In the genomic region with DNA sequence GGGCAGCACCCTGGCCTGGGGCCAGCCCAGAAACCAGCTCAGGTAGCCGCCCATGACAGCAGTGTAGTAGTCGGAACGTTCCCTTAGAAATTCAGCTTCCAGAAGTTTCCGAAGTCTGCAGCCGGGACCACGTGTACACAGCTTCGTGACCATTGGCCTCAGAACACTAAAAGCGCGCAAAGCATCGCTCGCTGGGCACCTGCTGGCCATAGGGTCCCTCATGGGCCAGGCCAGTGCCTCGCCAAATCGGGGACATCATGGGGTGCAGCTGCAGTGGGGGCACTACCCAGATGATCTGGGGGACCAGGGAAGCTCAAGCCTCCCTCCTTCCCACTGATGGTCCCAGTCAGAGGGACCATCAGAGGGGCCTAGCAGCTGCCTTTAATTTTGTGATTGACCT, we compare ENCODE assay signal across 25 cellular contexts.
DNase-seq lines count a peak whose midpoint lies in the region; ATAC-seq, FAIRE-seq and TF ChIP-seq lines count a peak whose summit lies in the region.
"Had no signal": no experiment of that assay in that cellular context is flagged by ENCODE, and none has a peak within 500 bp of the region (broad histone marks: within the 10 kb centered on the region; RNA-seq: fewer than 3 reads in every experiment).

No MANE protein-coding gene starts in this region.

- H3K4me3 ChIP-seq in H1 (ENCODE audit: extremely low read depth in 1 of 4, insufficient read depth in 2 of 4, low read depth in 3 of 4, low read length in 4 of 4) (no peak overlapping the region), kidney (ENCODE audit: low read length in 2 of 2) (no peak overlapping the region), upper lobe of right lung (no peak overlapping the region)
- H3K4me3 ChIP-seq: BLaER1, GM12878 had no signal

- H2BK12ac ChIP-seq in H1 (ENCODE audit: low read depth, low read length), result no peak overlapping the region

- no peak overlapping the region for H2BK5ac ChIP-seq in H1 (ENCODE audit: low read depth, low read length)

- H4K20me1 ChIP-seq in H1 (replicated peaks in 1 of 2; ENCODE audit: control insufficient read depth in 1 of 2, insufficient read depth in 2 of 2, low read length in 2 of 2), result no peaks in the 10 kb centered on the region
- H4K20me1 ChIP-seq: BLaER1 had no signal

- no peak overlapping the region for H3K4me2 ChIP-seq in H1 (ENCODE audit: insufficient read depth in 1 of 2, low read depth in 2 of 2, low read length in 2 of 2)
- H3K4me2 ChIP-seq: BLaER1 had no signal

- H3K23me2 ChIP-seq in H1 (ENCODE audit: low read depth, low read length), result no peaks in the 10 kb centered on the region

- FAIRE-seq in H1 (lab: Jason Lieb, UNC) (no peak), kidney (lab: Jason Lieb, UNC) (no peak)
- FAIRE-seq: A204.1, GM12878, GM12892, GM18507 had no signal

- H3K27ac ChIP-seq in H1 (ENCODE audit: low read depth, low read length) (no peak overlapping the region), kidney (ENCODE audit: low read depth in 2 of 2, low read length in 2 of 2) (no peak overlapping the region), upper lobe of right lung (no peak overlapping the region)
- H3K27ac ChIP-seq: BLaER1 had no signal

- no peaks in the 10 kb centered on the region for H3K79me1 ChIP-seq in H1 (ENCODE audit: low read depth, low read length)

- no peak overlapping the region for H4K91ac ChIP-seq in H1 (replicated peaks; ENCODE audit: insufficient read length, low read length)

- no peak overlapping the region for H2BK120ac ChIP-seq in H1 (replicated peaks; ENCODE audit: low read depth, low read length)

- H2AK5ac ChIP-seq in H1 (ENCODE audit: low read depth, low read length), result no peak overlapping the region

- 99% methylated on average over 13 of the region's 13 CpGs; no CpG with 5 or more reads in 1 of the 2 experiments for WGBS in H1 (ENCODE audit: extremely low coverage in 1 of 2, insufficient coverage in 1 of 2, insufficient read length in 1 of 2, insufficient replicate concordance in 2 of 2, low coverage in 1 of 2, low lambda C conversion rate in 2 of 2, missing lambda C conversion rate in 1 of 2), 2 experiments

- CTCF ChIA-PET in H1 (lab: Charles Lee; ENCODE audit: partially characterized antibody), result no interaction called here

- no peak overlapping the region for H2BK15ac ChIP-seq in H1 (ENCODE audit: low read length)

- H2AFZ ChIP-seq in H1 (ENCODE audit: low read length), result no peak overlapping the region

- peak overlapping the region; percentile 35; the same call in 1 of the 2 replicates for H4K8ac ChIP-seq in H1 (ENCODE audit: extremely low read depth, insufficient read depth, low read length)

- DNase-seq in H1 (ENCODE audit: low read depth in 1 of 2, low spot score in 2 of 2) (no peak), kidney (peak; percentile 45), upper lobe of right lung (no peak)
- no peak for DNase-seq in NK-92 treated with Interleukin-12 subunit alpha and Interleukin-12 subunit beta, amount 100 ng/mL, for 24 hours (lab: John Stamatoyannopoulos, UW)
- DNase-seq: 8988T; ACHN; BE2C; C1 segment of cervical spinal cord; CD4-positive, alpha-beta memory T cell; CD4-positive, CD25-positive, alpha-beta regulatory T cell; CD8-positive, alpha-beta memory T cell; COR-L47; DMS 273 treated with DMSO at 0.1 percent for 48 hours; DMS153; DMS53; DMS79; DND-41; EL; GDM1 had no signal

- no peak for TF ChIP-seq EP300 in H1 (IDR thresholded peaks at IDR 0.05; ENCODE audit: borderline replicate concordance in 1 of 2, low read depth in 2 of 2, low read length in 2 of 2)

- no peak overlapping the region for H3K56ac ChIP-seq in H1 (replicated peaks; ENCODE audit: insufficient read length, low read depth, low read length)

- H3K4me1 ChIP-seq in H1 (replicated peaks in 1 of 4; ENCODE audit: control insufficient read depth in 3 of 4, insufficient read depth in 4 of 4, low read length in 3 of 4) (no peaks in the 10 kb centered on the region), kidney (ENCODE audit: control insufficient read depth in 1 of 2, insufficient read depth in 1 of 2, low read depth in 1 of 2, low read length in 2 of 2) (no peaks in the 10 kb centered on the region), upper lobe of right lung (no peaks in the 10 kb centered on the region)
- H3K4me1 ChIP-seq: BE2C, BLaER1 had no signal

- POLR2A ChIA-PET in H1 (lab: Charles Lee; ENCODE audit: partially characterized antibody), result no interaction called here

- no peak for TF ChIP-seq CTCF in H1 (IDR thresholded peaks at IDR 0.05; ENCODE audit: control extremely low read depth in 1 of 3, insufficient read depth in 1 of 3, low read depth in 1 of 3, low read length in 3 of 3)
- no peak for TF ChIP-seq CTCF in kidney (IDR thresholded peaks at IDR 0.05; ENCODE audit: borderline replicate concordance, extremely low read depth, insufficient read depth)
- TF ChIP-seq CTCF in upper lobe of right lung (IDR thresholded peaks at IDR 0.05), result no peak

- ATAC-seq in upper lobe of right lung (peak; percentile 27), HG03108 (IDR thresholded peaks at IDR 0.05; ENCODE audit: unreplicated experiment) (no peak)
- ATAC-seq: GM12878 had no signal

- H3K18ac ChIP-seq in H1 (ENCODE audit: extremely low read depth, low read length), result no peak overlapping the region

- TF ChIP-seq POLR2A in H1 (IDR thresholded peaks at IDR 0.05; ENCODE audit: control extremely low read depth in 1 of 2, low read depth in 2 of 2, low read length in 2 of 2), result no peak

- no peak for TF ChIP-seq RAD21 in H1 (IDR thresholded peaks at IDR 0.05 in 1 of 2, conservative IDR thresholded peaks at IDR 0.05 in 1 of 2; ENCODE audit: low read depth in 2 of 2, low read length in 2 of 2)

- H3K9me3 ChIP-seq in H1 (ENCODE audit: insufficient read depth in 2 of 2, low read depth in 1 of 2, low read length in 1 of 2) (peaks cover 0 to 4% of the 10 kb centered on the region in 2 experiments; a peak in 2 of 4 replicates), kidney (ENCODE audit: control insufficient read depth in 1 of 2, low read length in 2 of 2) (no peaks in the 10 kb centered on the region), upper lobe of right lung (no peaks in the 10 kb centered on the region)
- H3K9me3 ChIP-seq: BE2C had no signal

- H3K36me3 ChIP-seq in H1 (ENCODE audit: control insufficient read depth in 2 of 4, insufficient read depth in 4 of 4, low read length in 3 of 4), result no peaks in the 10 kb centered on the region
- H3K36me3 ChIP-seq in kidney (ENCODE audit: control insufficient read depth in 1 of 2, insufficient read depth in 2 of 2, low read length in 2 of 2), result no peaks in the 10 kb centered on the region
- no peaks in the 10 kb centered on the region for H3K36me3 ChIP-seq in upper lobe of right lung
- H3K36me3 ChIP-seq: BE2C, BLaER1 had no signal

- no peak overlapping the region for H3K14ac ChIP-seq in H1 (ENCODE audit: insufficient read length)

- no peak overlapping the region for H3K4ac ChIP-seq in H1 (replicated peaks; ENCODE audit: insufficient read length, low read depth, low read length)

- no peaks in the 10 kb centered on the region for H3K27me3 ChIP-seq in H1 (replicated peaks in 1 of 4; ENCODE audit: control insufficient read depth in 3 of 4, extremely low read depth in 1 of 4, insufficient read depth in 3 of 4, low read length in 3 of 4)
- no peaks in the 10 kb centered on the region for H3K27me3 ChIP-seq in upper lobe of right lung
- H3K27me3 ChIP-seq: BLaER1 had no signal

- H3K9ac ChIP-seq in H1 (replicated peaks in 1 of 4; ENCODE audit: extremely low read depth in 1 of 4, low read depth in 3 of 4, low read length in 3 of 4) (no peak overlapping the region), kidney (ENCODE audit: low read length in 2 of 2) (no peak overlapping the region)
- H3K9ac ChIP-seq: BLaER1 had no signal

- no peak overlapping the region for H3K23ac ChIP-seq in H1 (ENCODE audit: insufficient read length)

- H4K5ac ChIP-seq in H1 (ENCODE audit: insufficient read length, low read depth, low read length), result no peak overlapping the region

- H2BK20ac ChIP-seq in H1 (ENCODE audit: low read length), result no peak overlapping the region

- intact Hi-C loops in kidney (cut with DNase I), result no loop called here
- intact Hi-C loops in upper lobe of right lung (cut with DNase I), result no loop called here

- no peaks in the 10 kb centered on the region for H3K79me2 ChIP-seq in H1 (ENCODE audit: control insufficient read depth in 1 of 2, insufficient read depth in 2 of 2, low read length in 2 of 2)

TF ChIP-seq in H1, 55 proteins besides CTCF, POLR2A, EP300 and RAD21 (continues in another document):
- TF ChIP-seq MAFK (IDR thresholded peaks at IDR 0.05; ENCODE audit: low read depth, low read length) (no peak), SIX5 (IDR thresholded peaks at IDR 0.05; ENCODE audit: low read depth, low read length) (no peak), GABPA (IDR thresholded peaks at IDR 0.05; ENCODE audit: borderline replicate concordance, insufficient read depth, low read length) (no peak), SUZ12 (IDR thresholded peaks at IDR 0.05; ENCODE audit: low read length) (no peak), SP1 (IDR thresholded peaks at IDR 0.05; ENCODE audit: low read depth, low read length) (no peak), KDM5A (IDR thresholded peaks at IDR 0.05; ENCODE audit: low read length) (no peak)
